In genomic region chr6:33208089-33208967, GRCh38 we compare ENCODE assay signal across 1 cellular context.
TF ChIP-seq lines count a peak whose summit lies in the region.

RING1 (plus strand) TSS chr6:33208500; CDS start chr6:33208823, 323 bp downstream.

TF ChIP-seq in SK-N-SH, 30 proteins besides CTCF, POLR2A, EP300 and RAD21 (continued from another document):
- peak; percentile 80 for TF ChIP-seq GABPA (IDR thresholded peaks at IDR 0.05; ENCODE audit: low read depth)
- no peak for TF ChIP-seq ELF1 (IDR thresholded peaks at IDR 0.05)
- TF ChIP-seq FOSL2 (IDR thresholded peaks at IDR 0.05; ENCODE audit: borderline replicate concordance, low read depth): no peak
- TF ChIP-seq TEAD4 (IDR thresholded peaks at IDR 0.05; ENCODE audit: borderline replicate concordance, insufficient read depth): no peak
- no peak for TF ChIP-seq NRF1 (IDR thresholded peaks at IDR 0.05; ENCODE audit: low read depth, low read length)
- TF ChIP-seq, protein P1, sequence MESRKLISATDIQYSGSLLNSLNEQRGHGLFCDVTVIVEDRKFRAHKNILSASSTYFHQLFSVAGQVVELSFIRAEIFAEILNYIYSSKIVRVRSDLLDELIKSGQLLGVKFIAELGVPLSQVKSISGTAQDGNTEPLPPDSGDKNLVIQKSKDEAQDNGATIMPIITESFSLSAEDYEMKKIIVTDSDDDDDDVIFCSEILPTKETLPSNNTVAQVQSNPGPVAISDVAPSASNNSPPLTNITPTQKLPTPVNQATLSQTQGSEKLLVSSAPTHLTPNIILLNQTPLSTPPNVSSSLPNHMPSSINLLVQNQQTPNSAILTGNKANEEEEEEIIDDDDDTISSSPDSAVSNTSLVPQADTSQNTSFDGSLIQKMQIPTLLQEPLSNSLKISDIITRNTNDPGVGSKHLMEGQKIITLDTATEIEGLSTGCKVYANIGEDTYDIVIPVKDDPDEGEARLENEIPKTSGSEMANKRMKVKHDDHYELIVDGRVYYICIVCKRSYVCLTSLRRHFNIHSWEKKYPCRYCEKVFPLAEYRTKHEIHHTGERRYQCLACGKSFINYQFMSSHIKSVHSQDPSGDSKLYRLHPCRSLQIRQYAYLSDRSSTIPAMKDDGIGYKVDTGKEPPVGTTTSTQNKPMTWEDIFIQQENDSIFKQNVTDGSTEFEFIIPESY (IDR thresholded peaks at IDR 0.05; ENCODE audit: borderline replicate concordance, low read depth): peak; percentile 46; the same call in 1 of the 2 replicates
- TF ChIP-seq YY1 (IDR thresholded peaks at IDR 0.05; ENCODE audit: low read depth): peak; percentile 86
- TF ChIP-seq, protein P2, sequence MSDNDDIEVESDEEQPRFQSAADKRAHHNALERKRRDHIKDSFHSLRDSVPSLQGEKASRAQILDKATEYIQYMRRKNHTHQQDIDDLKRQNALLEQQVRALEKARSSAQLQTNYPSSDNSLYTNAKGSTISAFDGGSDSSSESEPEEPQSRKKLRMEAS (IDR thresholded peaks at IDR 0.05; ENCODE audit: low read depth): peak; percentile 62
- TF ChIP-seq, protein P3, sequence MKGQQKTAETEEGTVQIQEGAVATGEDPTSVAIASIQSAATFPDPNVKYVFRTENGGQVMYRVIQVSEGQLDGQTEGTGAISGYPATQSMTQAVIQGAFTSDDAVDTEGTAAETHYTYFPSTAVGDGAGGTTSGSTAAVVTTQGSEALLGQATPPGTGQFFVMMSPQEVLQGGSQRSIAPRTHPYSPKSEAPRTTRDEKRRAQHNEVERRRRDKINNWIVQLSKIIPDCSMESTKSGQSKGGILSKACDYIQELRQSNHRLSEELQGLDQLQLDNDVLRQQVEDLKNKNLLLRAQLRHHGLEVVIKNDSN (IDR thresholded peaks at IDR 0.05; ENCODE audit: borderline replicate concordance, low read depth): no peak
- TF ChIP-seq SMC3 (IDR thresholded peaks at IDR 0.05; ENCODE audit: low read depth, low read length): no peak
- TF ChIP-seq, protein P4, sequence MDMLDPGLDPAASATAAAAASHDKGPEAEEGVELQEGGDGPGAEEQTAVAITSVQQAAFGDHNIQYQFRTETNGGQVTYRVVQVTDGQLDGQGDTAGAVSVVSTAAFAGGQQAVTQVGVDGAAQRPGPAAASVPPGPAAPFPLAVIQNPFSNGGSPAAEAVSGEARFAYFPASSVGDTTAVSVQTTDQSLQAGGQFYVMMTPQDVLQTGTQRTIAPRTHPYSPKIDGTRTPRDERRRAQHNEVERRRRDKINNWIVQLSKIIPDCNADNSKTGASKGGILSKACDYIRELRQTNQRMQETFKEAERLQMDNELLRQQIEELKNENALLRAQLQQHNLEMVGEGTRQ (IDR thresholded peaks at IDR 0.05; ENCODE audit: borderline replicate concordance, low read depth, low read length): no peak
- TF ChIP-seq, protein P5, sequence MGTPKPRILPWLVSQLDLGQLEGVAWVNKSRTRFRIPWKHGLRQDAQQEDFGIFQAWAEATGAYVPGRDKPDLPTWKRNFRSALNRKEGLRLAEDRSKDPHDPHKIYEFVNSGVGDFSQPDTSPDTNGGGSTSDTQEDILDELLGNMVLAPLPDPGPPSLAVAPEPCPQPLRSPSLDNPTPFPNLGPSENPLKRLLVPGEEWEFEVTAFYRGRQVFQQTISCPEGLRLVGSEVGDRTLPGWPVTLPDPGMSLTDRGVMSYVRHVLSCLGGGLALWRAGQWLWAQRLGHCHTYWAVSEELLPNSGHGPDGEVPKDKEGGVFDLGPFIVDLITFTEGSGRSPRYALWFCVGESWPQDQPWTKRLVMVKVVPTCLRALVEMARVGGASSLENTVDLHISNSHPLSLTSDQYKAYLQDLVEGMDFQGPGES (IDR thresholded peaks at IDR 0.05; ENCODE audit: low read depth, low read length): no peak
- peak; percentile 82; the same call in 1 of the 2 replicates for TF ChIP-seq POLR2AphosphoS5 (IDR thresholded peaks at IDR 0.05; ENCODE audit: low read depth, low read length)
- TF ChIP-seq CHD2 (IDR thresholded peaks at IDR 0.05; ENCODE audit: low read length, partially characterized antibody): peak; percentile 73
- peak; percentile 44; the same call in 1 of the 2 replicates for TF ChIP-seq PBX3 (IDR thresholded peaks at IDR 0.05)
- TF ChIP-seq REST (IDR thresholded peaks at IDR 0.05; ENCODE audit: low read depth, low read length): no peak
- peak; percentile 71 for TF ChIP-seq TAF1 (IDR thresholded peaks at IDR 0.05; ENCODE audit: borderline replicate concordance, low read depth, low read length)
- no peak for TF ChIP-seq NFIC (IDR thresholded peaks at IDR 0.05; ENCODE audit: borderline replicate concordance)
- TF ChIP-seq SIN3A (IDR thresholded peaks at IDR 0.05; ENCODE audit: borderline replicate concordance, low read depth, low read length): peak; percentile 69; the same call in 1 of the 2 replicates
- no peak for TF ChIP-seq MEF2A (IDR thresholded peaks at IDR 0.05; ENCODE audit: borderline replicate concordance, low read depth)
- no peak for TF ChIP-seq EZH2phosphoT487 (IDR thresholded peaks at IDR 0.05; ENCODE audit: borderline replicate concordance, low read depth)
- no peak; the same call in 1 of the 2 replicates for TF ChIP-seq TCF12 (IDR thresholded peaks at IDR 0.05)
